ENCODE assay signal across 8 cellular contexts in the genomic region with DNA sequence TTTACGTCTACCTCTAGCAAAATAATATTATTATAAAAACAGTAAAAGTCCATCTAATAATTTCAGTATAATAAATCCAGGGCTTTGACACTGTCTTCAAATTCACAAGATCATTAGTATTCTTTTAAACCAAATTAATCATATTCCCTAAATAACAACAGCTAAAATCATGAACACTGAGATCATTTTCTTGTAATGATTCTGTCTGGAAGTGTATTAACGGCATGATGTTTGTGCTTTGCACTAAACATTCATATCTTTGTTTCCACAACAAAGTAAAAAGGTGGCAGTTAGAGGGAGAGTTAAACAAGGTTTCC. TPM values are rescaled to one million over a fixed set of nuclear protein-coding genes. Genes with fewer than 3 reads are reported as not detected.
DNase-seq lines count a peak whose midpoint lies in the region; ATAC-seq and TF ChIP-seq lines count a peak whose summit lies in the region.

No MANE protein-coding gene starts in this region.

- H3K4me2 ChIP-seq in BLaER1 = peak overlapping the region; percentile 96
- peak overlapping the region; percentile 43 for H3K4me2 ChIP-seq in neural cell (ENCODE audit: low read length)

- ATAC-seq in HG02610 (IDR thresholded peaks at IDR 0.05; ENCODE audit: unreplicated experiment) (no peak), GM21619 (IDR thresholded peaks at IDR 0.05; ENCODE audit: unreplicated experiment) (no peak)

- TF ChIP-seq EP300 in neural cell (conservative IDR thresholded peaks at IDR 0.05; ENCODE audit: poor library complexity, severe bottlenecking) = no peak

- no peaks in the 10 kb centered on the region for H3K9me3 ChIP-seq in BLaER1
- no peaks in the 10 kb centered on the region for H3K9me3 ChIP-seq in MG63
- no peaks in the 10 kb centered on the region for H3K9me3 ChIP-seq in effector memory CD4-positive, alpha-beta T cell (ENCODE audit: control insufficient read depth, low read length)
- H3K9me3 ChIP-seq in neural cell (ENCODE audit: low read length) = no peaks in the 10 kb centered on the region

- peak overlapping the region; percentile 91 for H3K9ac ChIP-seq in BLaER1
- peak overlapping the region; percentile 63 for H3K9ac ChIP-seq in neural cell (ENCODE audit: low read length)

- peaks cover 16% of the 10 kb centered on the region; the same call in 1 of the 2 replicates for H4K20me1 ChIP-seq in BLaER1
- H4K20me1 ChIP-seq in neural cell (ENCODE audit: insufficient read depth) = no peaks in the 10 kb centered on the region

- peaks cover 13% of the 10 kb centered on the region for H3K79me2 ChIP-seq in neural cell (replicated peaks; ENCODE audit: insufficient read depth, low read length)

- no peaks in the 10 kb centered on the region for H3K27me3 ChIP-seq in BLaER1
- H3K27me3 ChIP-seq in MG63 = no peaks in the 10 kb centered on the region
- no peaks in the 10 kb centered on the region for H3K27me3 ChIP-seq in effector memory CD4-positive, alpha-beta T cell (replicated peaks; ENCODE audit: control insufficient read depth, insufficient read depth, low read length, poor library complexity, severe bottlenecking)
- peaks cover 29% of the 10 kb centered on the region for H3K27me3 ChIP-seq in neural cell (ENCODE audit: insufficient read depth, low read depth, low read length)

- no peak for DNase-seq in MG63
- DNase-seq in effector memory CD4-positive, alpha-beta T cell = no peak
- DNase-seq in NCI-H1092 (lab: John Stamatoyannopoulos, UW) = no peak
- no peak for DNase-seq in NCI-H1105 treated with DMSO at 0.1 percent for 48 hours (lab: John Stamatoyannopoulos, UW)

- H3K9me2 ChIP-seq in neural cell (ENCODE audit: insufficient read depth, low read length) = no peaks in the 10 kb centered on the region

- H3F3A ChIP-seq in neural cell (ENCODE audit: insufficient read depth, low read length, poor library complexity, severe bottlenecking) = no peaks in the 10 kb centered on the region

- no peak for TF ChIP-seq CTCF in neural cell (IDR thresholded peaks at IDR 0.05; ENCODE audit: poor library complexity, severe bottlenecking)

- no peak overlapping the region for H2AFZ ChIP-seq in neural cell (ENCODE audit: low read depth, low read length)

- no peak for TF ChIP-seq RAD21 in neural cell (conservative IDR thresholded peaks at IDR 0.05)

- H3K4me3 ChIP-seq in BLaER1 (peak overlapping the region; percentile 76), MG63 (peak overlapping the region; percentile 53), neural cell (ENCODE audit: low read length) (peak overlapping the region; percentile 70)
- H3K4me3 ChIP-seq in effector memory CD4-positive, alpha-beta T cell (ENCODE audit: insufficient read depth, low read depth, low read length, poor library complexity, severe bottlenecking) = peak overlapping the region; percentile 78

- H3K4me1 ChIP-seq in BLaER1 = peaks cover 49% of the 10 kb centered on the region
- peaks cover 28% of the 10 kb centered on the region for H3K4me1 ChIP-seq in effector memory CD4-positive, alpha-beta T cell (ENCODE audit: control insufficient read depth, insufficient read depth, low read length, poor library complexity, severe bottlenecking)

- peak overlapping the region; percentile 96 for H3K27ac ChIP-seq in BLaER1
- peak overlapping the region; percentile 98 for H3K27ac ChIP-seq in effector memory CD4-positive, alpha-beta T cell (ENCODE audit: insufficient read depth, low read length, poor library complexity, severe bottlenecking)
- H3K27ac ChIP-seq in neural cell (ENCODE audit: low read length) = no peak overlapping the region

- H3K36me3 ChIP-seq in BLaER1 (peaks cover 5% of the 10 kb centered on the region), MG63 (no peaks in the 10 kb centered on the region), neural cell (ENCODE audit: insufficient read depth, low read length) (no peaks in the 10 kb centered on the region)
- H3K36me3 ChIP-seq in effector memory CD4-positive, alpha-beta T cell (ENCODE audit: control insufficient read depth, insufficient read depth, low read length) = no peaks in the 10 kb centered on the region

TF ChIP-seq in neural cell, 6 proteins besides CTCF, POLR2A, EP300 and RAD21:
- TF ChIP-seq EZH2 (IDR thresholded peaks at IDR 0.05; ENCODE audit: borderline replicate concordance, insufficient read depth, low read length, poor library complexity, severe bottlenecking) (no peak), MXI1 (conservative IDR thresholded peaks at IDR 0.05; ENCODE audit: poor library complexity, severe bottlenecking) (no peak), SMC3 (conservative IDR thresholded peaks at IDR 0.05; ENCODE audit: poor library complexity) (no peak)
- TF ChIP-seq, protein P1, sequence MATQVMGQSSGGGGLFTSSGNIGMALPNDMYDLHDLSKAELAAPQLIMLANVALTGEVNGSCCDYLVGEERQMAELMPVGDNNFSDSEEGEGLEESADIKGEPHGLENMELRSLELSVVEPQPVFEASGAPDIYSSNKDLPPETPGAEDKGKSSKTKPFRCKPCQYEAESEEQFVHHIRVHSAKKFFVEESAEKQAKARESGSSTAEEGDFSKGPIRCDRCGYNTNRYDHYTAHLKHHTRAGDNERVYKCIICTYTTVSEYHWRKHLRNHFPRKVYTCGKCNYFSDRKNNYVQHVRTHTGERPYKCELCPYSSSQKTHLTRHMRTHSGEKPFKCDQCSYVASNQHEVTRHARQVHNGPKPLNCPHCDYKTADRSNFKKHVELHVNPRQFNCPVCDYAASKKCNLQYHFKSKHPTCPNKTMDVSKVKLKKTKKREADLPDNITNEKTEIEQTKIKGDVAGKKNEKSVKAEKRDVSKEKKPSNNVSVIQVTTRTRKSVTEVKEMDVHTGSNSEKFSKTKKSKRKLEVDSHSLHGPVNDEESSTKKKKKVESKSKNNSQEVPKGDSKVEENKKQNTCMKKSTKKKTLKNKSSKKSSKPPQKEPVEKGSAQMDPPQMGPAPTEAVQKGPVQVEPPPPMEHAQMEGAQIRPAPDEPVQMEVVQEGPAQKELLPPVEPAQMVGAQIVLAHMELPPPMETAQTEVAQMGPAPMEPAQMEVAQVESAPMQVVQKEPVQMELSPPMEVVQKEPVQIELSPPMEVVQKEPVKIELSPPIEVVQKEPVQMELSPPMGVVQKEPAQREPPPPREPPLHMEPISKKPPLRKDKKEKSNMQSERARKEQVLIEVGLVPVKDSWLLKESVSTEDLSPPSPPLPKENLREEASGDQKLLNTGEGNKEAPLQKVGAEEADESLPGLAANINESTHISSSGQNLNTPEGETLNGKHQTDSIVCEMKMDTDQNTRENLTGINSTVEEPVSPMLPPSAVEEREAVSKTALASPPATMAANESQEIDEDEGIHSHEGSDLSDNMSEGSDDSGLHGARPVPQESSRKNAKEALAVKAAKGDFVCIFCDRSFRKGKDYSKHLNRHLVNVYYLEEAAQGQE (IDR thresholded peaks at IDR 0.05; ENCODE audit: borderline replicate concordance) = no peak

RNA-seq across cellular contexts. Expression of a gene that starts 18.8 kb away (rescaled TPM):
- 2.4 and 3.1 TPM in 2 replicates for total RNA-seq in MG63 (2014; rRNA removed; shearing (Covaris generic); ENCODE audit: low replicate concordance)
- 6.0 and 6.9 TPM in 2 replicates for polyA plus RNA-seq in neural cell
- 43.3 and 51.5 TPM in 2 replicates for polyA minus RNA-seq in neural cell
